ENCODE assay signal across 1 cellular context in the genomic region with DNA sequence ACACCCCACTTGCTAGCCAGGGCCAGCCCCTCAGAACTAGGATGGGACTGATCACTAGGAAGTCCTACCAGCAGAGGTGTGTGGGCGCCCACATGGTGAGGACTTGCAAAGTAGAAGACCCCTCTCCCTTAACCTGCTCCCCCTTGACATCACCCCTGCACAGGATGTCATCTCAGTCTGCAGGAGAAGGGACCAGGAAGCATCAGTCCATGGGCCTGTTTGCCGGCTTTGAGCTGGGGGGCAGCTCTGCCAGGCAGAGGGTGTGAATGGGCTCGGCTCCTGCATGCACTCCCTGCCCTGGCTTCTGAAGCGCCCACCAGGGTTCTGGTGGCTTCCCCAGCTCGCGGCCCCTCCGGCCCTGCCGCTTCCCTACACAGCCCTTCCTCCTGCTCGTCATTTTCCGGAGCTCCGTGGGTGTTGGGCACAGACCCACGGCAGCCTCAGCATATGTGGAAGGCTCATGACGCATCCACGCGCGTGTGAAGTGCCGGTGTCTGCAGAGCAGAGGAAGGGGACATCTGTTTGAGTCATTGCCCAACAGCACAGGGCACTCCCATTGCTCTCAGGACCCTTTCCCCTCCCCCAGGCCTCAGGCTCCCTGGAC.
A peak's percentile ranks its signal among the peaks of the same experiment; 100 is the strongest.
TF ChIP-seq lines count a peak whose summit lies in the region.

No MANE protein-coding gene starts in this region.

TF ChIP-seq in K562, 482 proteins besides CTCF, POLR2A, EP300 and RAD21:
- TF ChIP-seq, protein P1, sequence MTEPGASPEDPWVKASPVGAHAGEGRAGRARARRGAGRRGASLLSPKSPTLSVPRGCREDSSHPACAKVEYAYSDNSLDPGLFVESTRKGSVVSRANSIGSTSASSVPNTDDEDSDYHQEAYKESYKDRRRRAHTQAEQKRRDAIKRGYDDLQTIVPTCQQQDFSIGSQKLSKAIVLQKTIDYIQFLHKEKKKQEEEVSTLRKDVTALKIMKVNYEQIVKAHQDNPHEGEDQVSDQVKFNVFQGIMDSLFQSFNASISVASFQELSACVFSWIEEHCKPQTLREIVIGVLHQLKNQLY (CRISPR knock-in tag; conservative IDR thresholded peaks at IDR 0.05): peak in 1 of 2 experiments; percentile 81; a peak in 1 of 4 replicates
- no peak for TF ChIP-seq ZNF589 (CRISPR knock-in tag; IDR thresholded peaks at IDR 0.05; ENCODE audit: low read depth)
